Comparison of ENCODE assay signal across 8 cellular contexts in the genomic region with DNA sequence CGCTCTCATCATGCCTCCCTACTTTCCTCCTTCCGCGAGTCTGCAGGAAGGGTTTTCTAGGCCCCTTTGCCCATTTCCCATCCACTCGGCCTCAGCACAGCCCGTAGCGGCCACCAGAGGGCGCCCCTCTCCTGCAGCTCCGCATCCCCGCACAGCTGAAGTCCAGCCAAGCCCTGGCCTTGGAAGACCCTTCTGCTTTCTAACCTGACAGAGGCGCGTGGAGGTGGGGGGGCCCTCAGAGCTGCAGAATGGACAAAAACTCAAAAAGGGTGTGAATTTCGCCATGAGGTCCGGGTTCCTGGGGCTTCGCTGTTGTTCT.
DNase-seq lines count a peak whose midpoint lies in the region; ATAC-seq, FAIRE-seq and TF ChIP-seq lines count a peak whose summit lies in the region.
"Not testable (repeated sequence)": the region's sequence is repeated elsewhere in the genome, so short reads cannot be mapped to it uniquely, and the experiment has no call there.

No MANE protein-coding gene starts in this region.

- not testable (repeated sequence) for H3K27ac Mint-ChIP-seq in central memory CD8-positive, alpha-beta T cell (ENCODE audit: low read depth)

- H3K9me3 Mint-ChIP-seq in central memory CD8-positive, alpha-beta T cell: not testable (repeated sequence)

- RAD21 ChIA-PET in HCT116 (lab: Charles Lee; ENCODE audit: low non-redundant PET in 1 of 2, low total read pairs in 2 of 2, uncharacterized antibody in 2 of 2, unreplicated experiment in 2 of 2): not testable (repeated sequence)

- CTCF ChIA-PET in A549 (lab: Yijun Ruan, JAX); HCT116 (lab: Charles Lee): not testable (repeated sequence)

- H4K20me1 ChIP-seq in HCT116 (ENCODE audit: insufficient read depth): not testable (repeated sequence)

- FAIRE-seq in A549 (lab: Jason Lieb, UNC): peak; percentile 96

- not testable (repeated sequence) for TF ChIP-seq RAD21 in A549 (conservative IDR thresholded peaks at IDR 0.05 in 1 of 2, IDR thresholded peaks at IDR 0.05 in 1 of 2); HCT116 (IDR thresholded peaks at IDR 0.05; ENCODE audit: low read depth)

- WGBS in A549 (ENCODE audit: missing lambda C conversion rate): no CpG with 5 or more reads among the region's 14 CpGs

- not testable (repeated sequence) for H3K4me3 ChIP-seq in A549; HCT116 (replicated peaks in 1 of 2; ENCODE audit: low read depth in 1 of 2, low read length in 2 of 2)

- not testable (repeated sequence) for H3K27me3 ChIP-seq in HCT116 (ENCODE audit: insufficient read depth, low read length)

- not testable (repeated sequence) for H3K9me2 ChIP-seq in HCT116 (ENCODE audit: insufficient read depth)

- not testable (repeated sequence) for TF ChIP-seq POLR2A in A549 (IDR thresholded peaks at IDR 0.05; ENCODE audit: low read length); HCT116 (IDR thresholded peaks at IDR 0.05; ENCODE audit: borderline replicate concordance, extremely low read depth, insufficient read depth, insufficient read length)

- POLR2A ChIA-PET in A549 (lab: Yijun Ruan, JAX); HCT116 (lab: Charles Lee): not testable (repeated sequence)

- ATAC-seq in A549: peak; percentile 90 to 99
- peak; percentile 51 for ATAC-seq in GM18907 (IDR thresholded peaks at IDR 0.05; ENCODE audit: unreplicated experiment)
- ATAC-seq in HCT116: peak; percentile 99
- peak; percentile 57 for ATAC-seq in HG03460 (IDR thresholded peaks at IDR 0.05; ENCODE audit: unreplicated experiment)
- peak; percentile 36 to 61 for ATAC-seq in activated CD4-positive, CD25-positive, alpha-beta regulatory T cell treated with anti-CD3 and anti-CD28 coated beads, Interleukin-2, amount 50 U/mL, for 24 hours
- peak; percentile 54 for ATAC-seq in central memory CD8-positive, alpha-beta T cell (replicated peaks; ENCODE audit: extremely low read depth, poor library complexity, severe bottlenecking)
- peak; percentile 65 for ATAC-seq in left ventricle myocardium superior
- ATAC-seq in omental fat pad (ENCODE audit: low FRiP score): peak; percentile 53

- H3K4me3 Mint-ChIP-seq in central memory CD8-positive, alpha-beta T cell: not testable (repeated sequence)

- H2AFZ ChIP-seq in HCT116 (ENCODE audit: low read depth, low read length, poor library complexity, severe bottlenecking): not testable (repeated sequence)

- TF ChIP-seq EP300 in A549 (IDR thresholded peaks at IDR 0.05): not testable (repeated sequence)

- not testable (repeated sequence) for H3K9me3 ChIP-seq in A549; HCT116 (ENCODE audit: control insufficient read depth in 1 of 2, insufficient read depth in 1 of 2, low read depth in 1 of 2, low read length in 2 of 2)

- not testable (repeated sequence) for TF ChIP-seq CTCF in A549 (IDR thresholded peaks at IDR 0.05); HCT116 (IDR thresholded peaks at IDR 0.05 in 2 of 3, conservative IDR thresholded peaks at IDR 0.05 in 1 of 3; ENCODE audit: borderline replicate concordance in 1 of 3, insufficient read depth in 1 of 3, low read depth in 2 of 3, low read length in 2 of 3); omental fat pad (IDR thresholded peaks at IDR 0.05)

- intact Hi-C loops in HCT116 (cut with micrococcal nuclease); left ventricle myocardium superior (cut with micrococcal nuclease): not testable (repeated sequence)

- not testable (repeated sequence) for H3K9ac ChIP-seq in HCT116 (ENCODE audit: low read length)

- H3K4me2 ChIP-seq in A549; HCT116 (ENCODE audit: low read length): not testable (repeated sequence)

- BruUV-seq in HCT116 (replicated peaks; lab: Mats Ljungman, UMichigan): not testable (repeated sequence)

- not testable (repeated sequence) for H3K36me3 ChIP-seq in HCT116 (ENCODE audit: control insufficient read depth in 1 of 2, insufficient read depth in 2 of 2, low read length in 2 of 2)

- not testable (repeated sequence) for H3K36me3 Mint-ChIP-seq in central memory CD8-positive, alpha-beta T cell (ENCODE audit: insufficient read depth)

- H3K27me3 Mint-ChIP-seq in central memory CD8-positive, alpha-beta T cell: not testable (repeated sequence)

- H3K4me1 Mint-ChIP-seq in central memory CD8-positive, alpha-beta T cell: not testable (repeated sequence)

- not testable (repeated sequence) for H3K27ac ChIP-seq in A549; HCT116 (ENCODE audit: low read depth, low read length)

- not testable (repeated sequence) for H3K4me1 ChIP-seq in A549; HCT116 (ENCODE audit: control insufficient read depth in 1 of 2, insufficient read depth in 2 of 2, low read length in 2 of 2)

- H3K79me2 ChIP-seq in HCT116 (ENCODE audit: insufficient read depth, low read length): not testable (repeated sequence)

- not testable (repeated sequence) for DNase-seq in A549 (ENCODE audit: low read depth in 1 of 2, low spot score in 1 of 2); HCT116 (ENCODE audit: low read depth, low spot score); central memory CD8-positive, alpha-beta T cell (ENCODE audit: low spot score in 2 of 2); left ventricle myocardium superior; omental fat pad (ENCODE audit: low spot score)

Comparison
In these comparisons a context has a peak if more than half of its experiments do, and no peak if none do; other contexts are left out.
1. ATAC-seq: peak in every context shown above with its lines; median percentile 99 in HCT116; 94 in A549; 65 in left ventricle myocardium superior; 57 in HG03460; 54 in central memory CD8-positive, alpha-beta T cell; 53 in omental fat pad; 51 in GM18907; 48 in activated CD4-positive, CD25-positive, alpha-beta regulatory T cell treated with anti-CD3 and anti-CD28 coated beads, Interleukin-2, amount 50 U/mL, for 24 hours.